Comparison of ENCODE assay signal across 8 cellular contexts in the genomic region with DNA sequence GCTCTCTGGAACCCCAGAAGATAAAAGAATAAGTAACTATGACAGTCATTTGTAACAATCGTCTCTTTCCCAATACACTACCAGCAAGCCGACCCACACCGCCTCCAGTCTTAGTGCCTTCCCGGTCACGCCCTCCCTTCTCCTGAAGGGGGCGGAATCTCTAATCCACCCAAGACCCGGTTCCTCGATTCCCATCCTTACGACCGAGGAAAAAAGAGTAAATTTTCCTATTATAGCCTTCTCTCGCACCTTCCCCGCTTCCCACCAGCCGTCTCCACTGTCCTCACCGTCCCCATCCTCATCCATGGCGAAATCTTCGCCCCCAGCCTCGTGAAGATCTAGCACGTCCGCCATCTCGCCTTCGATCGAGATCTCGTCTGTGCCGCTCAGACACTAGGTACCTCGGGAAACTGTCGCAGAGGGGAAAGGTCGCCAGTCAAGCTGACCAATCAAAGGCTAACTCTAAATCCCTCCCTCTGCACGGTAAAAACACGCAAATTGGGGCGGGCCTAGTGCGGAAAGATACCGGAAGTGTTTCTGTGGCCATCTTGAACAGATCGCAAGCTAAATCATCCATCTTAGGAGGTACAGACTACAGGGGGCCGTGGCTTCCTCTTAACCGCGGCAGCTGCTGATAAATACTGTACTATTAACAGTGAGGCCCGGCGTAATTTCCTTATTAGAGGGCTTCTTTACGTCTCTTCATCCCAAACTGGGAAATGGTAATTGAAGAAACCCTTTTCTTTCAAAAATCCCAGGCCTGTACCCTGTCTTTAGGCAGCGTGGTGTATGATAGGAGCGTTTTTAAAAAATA. TPM values are rescaled to one million over a fixed set of nuclear protein-coding genes. Genes with fewer than 3 reads are reported as not detected.
DNase-seq lines count a peak whose midpoint lies in the region; ATAC-seq, FAIRE-seq and TF ChIP-seq lines count a peak whose summit lies in the region.

A gene (minus strand): TSS at position 412 of the 814 bp plus-strand sequence. CDS start 58 bp downstream, at position 354.

- in situ Hi-C loops in brain microvascular endothelial cell (cut with HindIII; ENCODE audit: low pct_ligation_motif_present, low sequenced_read_pairs) = no loop called here
- in situ Hi-C loops in gastrocnemius medialis (cut with MboI; ENCODE audit: low sequenced_read_pairs in 4 of 4) = no loop called here

- H3K27ac ChIP-seq in A673 (ENCODE audit: low read depth, low read length, poor library complexity, severe bottlenecking) = peak within 1 kb of the TSS; percentile 95
- peak within 1 kb of the TSS; percentile 87 for H3K27ac ChIP-seq in brain microvascular endothelial cell
- H3K27ac ChIP-seq in iPS DF 6.9 (ENCODE audit: low read length) = no peak within 1 kb of the TSS
- peak within 1 kb of the TSS; percentile 92 to 98 (median 94) for H3K27ac ChIP-seq in gastrocnemius medialis

- peak; percentile 98 for FAIRE-seq in TTC549 (lab: Jason Lieb, UNC)

- DNase-seq in A673 (ENCODE audit: low spot score) = peak; percentile 99
- DNase-seq in NCI-H2107 treated with DMSO at 0.1 percent for 48 hours (lab: John Stamatoyannopoulos, UW; ENCODE audit: unreplicated experiment) = peak; percentile 100
- peak; percentile 98 for DNase-seq in brain microvascular endothelial cell
- DNase-seq in iPS DF 6.9 (ENCODE audit: low read depth, low spot score) = peak; percentile 97
- DNase-seq in gastrocnemius medialis = peak; percentile 97

- no peaks in the 10 kb centered on the region for H3K9me3 ChIP-seq in A673 (ENCODE audit: low read depth, low read length, poor library complexity, severe bottlenecking)
- no peaks in the 10 kb centered on the region for H3K9me3 ChIP-seq in iPS DF 6.9 (ENCODE audit: control insufficient read depth, insufficient read depth, low read length)
- H3K9me3 ChIP-seq in gastrocnemius medialis = no peaks in the 10 kb centered on the region

- ATAC-seq in HG03066 (IDR thresholded peaks at IDR 0.05; ENCODE audit: low read depth, unreplicated experiment) = peak; percentile 97
- peak; percentile 99 to 100 for ATAC-seq in gastrocnemius medialis

- CTCF ChIA-PET in A673 (lab: Charles Lee) = interaction anchor here (0.6 to 1.5 kb wide), 6 partner anchors 9 to 82 kb away, joined by 3 to 10 read pairs (median 5); a partner anchor contains a TSS

- BruUV-seq in A673 (replicated peaks; lab: Mats Ljungman, UMichigan) = no TSS peak

- TF ChIP-seq POLR2A in GM18526 (IDR thresholded peaks at IDR 0.05; ENCODE audit: extremely low read depth, insufficient read length) = peak; percentile 79
- TF ChIP-seq POLR2A in gastrocnemius medialis (IDR thresholded peaks at IDR 0.05) = peak; percentile 99

- no CpG with 5 or more reads among the region's 41 CpGs for WGBS in iPS DF 6.9 (ENCODE audit: insufficient coverage, insufficient read length)

- H3K4me1 ChIP-seq in A673 (ENCODE audit: insufficient read depth, low read length, poor library complexity, severe bottlenecking) (peaks cover 13% of the 10 kb centered on the region), iPS DF 6.9 (ENCODE audit: control insufficient read depth, insufficient read depth, low read length) (no peaks in the 10 kb centered on the region), gastrocnemius medialis (peaks cover 13 to 16% of the 10 kb centered on the region in 2 donors)

- peak; percentile 76 for TF ChIP-seq CTCF in A673 (conservative IDR thresholded peaks at IDR 0.05; ENCODE audit: low read depth, low read length)
- peak; percentile 79 for TF ChIP-seq CTCF in brain microvascular endothelial cell (IDR thresholded peaks at IDR 0.05; ENCODE audit: low read depth, low read length, missing control alignments)
- peak; percentile 60 to 77 (median 73) for TF ChIP-seq CTCF in gastrocnemius medialis (IDR thresholded peaks at IDR 0.05 in 4 of 5, conservative IDR thresholded peaks at IDR 0.05 in 1 of 5)

- no peaks in the 10 kb centered on the region for H3K27me3 ChIP-seq in A673 (replicated peaks; ENCODE audit: insufficient read depth, low read depth, low read length, poor library complexity)
- no peaks in the 10 kb centered on the region for H3K27me3 ChIP-seq in brain microvascular endothelial cell (replicated peaks)
- no peaks in the 10 kb centered on the region for H3K27me3 ChIP-seq in iPS DF 6.9 (ENCODE audit: control insufficient read depth, insufficient read depth, low read length)
- H3K27me3 ChIP-seq in gastrocnemius medialis = no peaks in the 10 kb centered on the region

- POLR2A ChIA-PET in A673 (lab: Charles Lee; ENCODE audit: low non-redundant PET) = interaction anchor here (0.9 to 1.0 kb wide), 3 partner anchors 31 to 67 kb away, joined by 3 to 6 read pairs (median 3); a partner anchor contains a TSS

- H3K4me3 ChIP-seq in A673 (ENCODE audit: low read depth, low read length, poor library complexity, severe bottlenecking) = peak within 1 kb of the TSS; percentile 68
- H3K4me3 ChIP-seq in brain microvascular endothelial cell (ENCODE audit: low read depth, low read length) = peak within 1 kb of the TSS; percentile 74
- peak within 1 kb of the TSS; percentile 76; the same call in 1 of the 2 replicates for H3K4me3 ChIP-seq in iPS DF 6.9 (ENCODE audit: low read length)
- H3K4me3 ChIP-seq in gastrocnemius medialis = peak within 1 kb of the TSS; percentile 86 to 94 (median 91)

- intact Hi-C loops in A673 (cut with micrococcal nuclease; ENCODE audit: unreplicated experiment) (loop anchor here (2.0 to 5.0 kb wide), 2 partner anchors 35 to 68 kb away; a partner anchor contains a TSS), gastrocnemius medialis (cut with DNase I; ENCODE audit: low total_unique reads) (loop anchor here (1.0 to 2.0 kb wide), 3 partner anchors 9 to 68 kb away; a partner anchor contains a TSS)

- H3K36me3 ChIP-seq in A673 (ENCODE audit: insufficient read depth, low read length, poor library complexity, severe bottlenecking) (peaks cover 20% of the 10 kb centered on the region), brain microvascular endothelial cell (replicated peaks) (peaks cover 11% of the 10 kb centered on the region), iPS DF 6.9 (ENCODE audit: control insufficient read depth, insufficient read depth, low read length) (no peaks in the 10 kb centered on the region; the same call in 1 of the 2 replicates), gastrocnemius medialis (peaks cover 4 to 37% of the 10 kb centered on the region in 2 donors)

RNA-seq across cellular contexts. Expression of the gene that starts here (rescaled TPM):
- total RNA-seq in A673 (2021) (255 and 276 TPM in 2 replicates), gastrocnemius medialis (100 to 1,000 TPM; 199 to 589 (median 381) TPM)
